ENCODE assay signal across 10 cellular contexts in genomic region chr3:189305412-189305811, GRCh38.
DNase-seq lines count a peak whose midpoint lies in the region; ATAC-seq and TF ChIP-seq lines count a peak whose summit lies in the region.
"Had no signal": no experiment of that assay in that cellular context is flagged by ENCODE, and none has a peak within 500 bp of the region (broad histone marks: within the 10 kb centered on the region; RNA-seq: fewer than 3 reads in every experiment).

No MANE protein-coding gene starts in this region.

- no peak for TF ChIP-seq EP300 in SK-N-SH (IDR thresholded peaks at IDR 0.05; ENCODE audit: borderline replicate concordance in 1 of 2, low read depth in 1 of 2, low read length in 1 of 2)

- H3K27ac ChIP-seq in OCI-LY3 (ENCODE audit: low read length) (peak overlapping the region; percentile 3; the same call in 1 of the 2 replicates), muscle layer of duodenum (ENCODE audit: low read length) (peak overlapping the region; percentile 48), SK-N-SH (ENCODE audit: low read depth in 2 of 2, low read length in 1 of 2) (no peak overlapping the region)
- H3K27ac ChIP-seq: KMS-11 had no signal

- no peaks in the 10 kb centered on the region for H3K9me2 ChIP-seq in SK-N-SH

- H3K4me2 ChIP-seq in OCI-LY3 (ENCODE audit: low read length) (peak overlapping the region; percentile 47), SK-N-SH (no peak overlapping the region)
- H3K4me2 ChIP-seq: KMS-11 had no signal

- H3K4me3 ChIP-seq in OCI-LY3 (ENCODE audit: low read length): peak overlapping the region; percentile 2; the same call in 1 of the 2 replicates
- no peak overlapping the region for H3K4me3 ChIP-seq in muscle layer of duodenum (ENCODE audit: low read depth in 1 of 2, low read length in 2 of 2)
- H3K4me3 ChIP-seq in SK-N-SH (ENCODE audit: low read depth in 2 of 2, low read length in 1 of 2): no peak overlapping the region

- POLR2A ChIA-PET in SK-N-SH (lab: Yijun Ruan, JAX): no interaction called here

- no peaks in the 10 kb centered on the region for H3K79me2 ChIP-seq in OCI-LY3 (ENCODE audit: low read length)
- no peaks in the 10 kb centered on the region for H3K79me2 ChIP-seq in SK-N-SH (ENCODE audit: insufficient read depth)

- H4K20me1 ChIP-seq in OCI-LY3 (ENCODE audit: insufficient read depth, low read length) (no peaks in the 10 kb centered on the region), SK-N-SH (ENCODE audit: insufficient read depth) (no peaks in the 10 kb centered on the region)

- ATAC-seq in GM18505 (IDR thresholded peaks at IDR 0.05; ENCODE audit: unreplicated experiment): peak; percentile 48
- ATAC-seq in GM21723 (IDR thresholded peaks at IDR 0.05; ENCODE audit: unreplicated experiment): peak; percentile 59
- ATAC-seq in HG03457 (IDR thresholded peaks at IDR 0.05; ENCODE audit: unreplicated experiment): no peak
- no peak for ATAC-seq in HG03342 (IDR thresholded peaks at IDR 0.05; ENCODE audit: unreplicated experiment)

- H3K9ac ChIP-seq in OCI-LY3 (ENCODE audit: low read length) (no peak overlapping the region), SK-N-SH (no peak overlapping the region)
- H3K9ac ChIP-seq: KMS-11 had no signal

- no peak for TF ChIP-seq POLR2A in GM18505 (IDR thresholded peaks at IDR 0.05; ENCODE audit: borderline replicate concordance, extremely low read depth, insufficient read depth, insufficient read length)

- no peak overlapping the region for H2AFZ ChIP-seq in OCI-LY3 (ENCODE audit: low read depth, low read length)
- H2AFZ ChIP-seq in SK-N-SH (ENCODE audit: low read depth): no peak overlapping the region

- no peaks in the 10 kb centered on the region for H3F3A ChIP-seq in SK-N-SH (replicated peaks; ENCODE audit: insufficient read depth)

- TF ChIP-seq CTCF in OCI-LY3 (IDR thresholded peaks at IDR 0.05; ENCODE audit: low read depth, low read length): no peak
- no peak for TF ChIP-seq CTCF in SK-N-SH (IDR thresholded peaks at IDR 0.05)

- CTCF ChIA-PET in SK-N-SH (lab: Yijun Ruan, JAX): no interaction called here

- no peak for DNase-seq in SK-N-SH
- DNase-seq in putamen (ENCODE audit: low spot score): no peak
- DNase-seq: kidney had no signal

- H3K36me3 ChIP-seq in OCI-LY3 (replicated peaks; ENCODE audit: low read depth, low read length) (no peaks in the 10 kb centered on the region), muscle layer of duodenum (ENCODE audit: control insufficient read depth in 1 of 2, insufficient read depth in 2 of 2, low read length in 2 of 2) (no peaks in the 10 kb centered on the region), SK-N-SH (replicated peaks in 1 of 2; ENCODE audit: control insufficient read depth in 1 of 2, insufficient read depth in 2 of 2, low read length in 1 of 2) (no peaks in the 10 kb centered on the region)

- H3K27me3 ChIP-seq in OCI-LY3 (ENCODE audit: low read depth, low read length) (no peaks in the 10 kb centered on the region), muscle layer of duodenum (ENCODE audit: low read depth, low read length) (no peaks in the 10 kb centered on the region), SK-N-SH (ENCODE audit: insufficient read depth) (no peaks in the 10 kb centered on the region)

- H3K4me1 ChIP-seq in OCI-LY3 (ENCODE audit: low read length): peaks cover 54% of the 10 kb centered on the region
- H3K4me1 ChIP-seq in muscle layer of duodenum (ENCODE audit: control insufficient read depth in 1 of 2, insufficient read depth in 2 of 2, low read length in 2 of 2): peaks cover 0 to 4% of the 10 kb centered on the region in 2 donors
- H3K4me1 ChIP-seq in SK-N-SH (ENCODE audit: control insufficient read depth in 1 of 2, insufficient read depth in 2 of 2, low read depth in 1 of 2, low read length in 1 of 2): peaks cover 0 to 8% of the 10 kb centered on the region in 2 experiments; a peak in 1 of 4 replicates

- H3K9me3 ChIP-seq in OCI-LY3 (ENCODE audit: insufficient read depth, low read length): no peaks in the 10 kb centered on the region
- H3K9me3 ChIP-seq in muscle layer of duodenum (ENCODE audit: control insufficient read depth in 1 of 2, low read length in 2 of 2): no peaks in the 10 kb centered on the region
- H3K9me3 ChIP-seq in SK-N-SH: no peaks in the 10 kb centered on the region

- TF ChIP-seq RAD21 in SK-N-SH (IDR thresholded peaks at IDR 0.05; ENCODE audit: low read length): no peak

- 7% methylated on average over 1 of the region's 1 CpG for WGBS in SK-N-SH (ENCODE audit: low lambda C conversion rate)

TF ChIP-seq in SK-N-SH, 30 proteins besides CTCF, POLR2A, EP300 and RAD21:
- TF ChIP-seq CHD2 (IDR thresholded peaks at IDR 0.05; ENCODE audit: low read length, partially characterized antibody): no peak
- TF ChIP-seq REST (IDR thresholded peaks at IDR 0.05; ENCODE audit: low read depth, low read length): no peak
- no peak for TF ChIP-seq MXI1 (IDR thresholded peaks at IDR 0.05; ENCODE audit: low read depth, low read length)

Comparison
In these comparisons a context has a peak if more than half of its experiments do, and no peak if none do; other contexts are left out.
1. ATAC-seq: peak in GM18505 (single experiment) and GM21723 (single experiment); none in HG03457 (single experiment) and HG03342 (single experiment).
2. H3K27ac ChIP-seq: peak in OCI-LY3 (single experiment) and muscle layer of duodenum (single experiment); none in SK-N-SH (0 of 2).